1 cellular context compared by ENCODE assay signal in the genomic region with DNA sequence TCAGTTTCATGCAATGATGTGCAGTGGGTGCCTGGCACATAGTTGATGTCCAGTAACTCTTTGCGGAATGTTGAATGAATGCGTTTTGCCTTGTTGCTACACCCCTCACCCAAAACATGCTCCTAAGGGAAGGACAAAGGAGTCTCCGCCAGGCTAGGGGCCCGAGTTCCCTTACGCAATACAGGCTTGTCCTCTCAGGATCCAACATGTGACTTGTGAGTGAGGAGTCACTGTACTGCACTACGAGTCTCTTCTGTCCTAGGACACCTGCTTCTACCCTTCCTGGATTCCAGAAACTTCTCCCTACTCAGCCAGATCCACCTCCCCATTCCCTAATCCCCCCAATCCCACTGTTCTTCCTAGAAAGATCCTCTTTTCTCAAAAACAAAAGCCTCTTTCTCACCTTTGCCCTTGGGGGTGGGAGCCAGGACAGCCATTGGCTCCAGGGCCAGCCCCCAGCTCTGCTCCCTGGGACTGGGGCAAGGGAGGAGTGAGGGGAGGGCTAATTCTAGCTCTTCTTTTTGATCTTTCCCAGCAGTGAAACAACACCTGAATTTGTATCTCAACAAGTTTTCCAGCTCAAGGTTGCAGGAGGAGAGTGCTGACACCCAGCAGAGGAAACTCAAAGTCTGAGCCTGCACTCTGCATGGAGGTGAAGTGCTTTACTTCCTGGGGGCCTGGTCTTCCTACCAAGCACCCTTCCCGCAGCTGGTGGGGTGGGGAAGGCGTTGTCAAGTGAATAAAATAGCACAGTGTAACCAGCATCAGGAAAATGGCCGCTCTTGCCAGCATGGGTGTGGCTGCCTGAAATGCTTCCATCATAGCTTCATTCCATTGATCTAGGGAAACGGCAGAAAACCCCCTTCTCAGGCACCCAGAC.
TF ChIP-seq lines count a peak whose summit lies in the region.

No MANE protein-coding gene starts in this region.

TF ChIP-seq in GM23338, 12 proteins besides CTCF, POLR2A, EP300 and RAD21:
- no peak for TF ChIP-seq STAT1 (IDR thresholded peaks at IDR 0.05; ENCODE audit: unreplicated experiment)
- TF ChIP-seq EZH2 (IDR thresholded peaks at IDR 0.05; ENCODE audit: low read depth, unreplicated experiment) = no peak
- TF ChIP-seq, protein P1, sequence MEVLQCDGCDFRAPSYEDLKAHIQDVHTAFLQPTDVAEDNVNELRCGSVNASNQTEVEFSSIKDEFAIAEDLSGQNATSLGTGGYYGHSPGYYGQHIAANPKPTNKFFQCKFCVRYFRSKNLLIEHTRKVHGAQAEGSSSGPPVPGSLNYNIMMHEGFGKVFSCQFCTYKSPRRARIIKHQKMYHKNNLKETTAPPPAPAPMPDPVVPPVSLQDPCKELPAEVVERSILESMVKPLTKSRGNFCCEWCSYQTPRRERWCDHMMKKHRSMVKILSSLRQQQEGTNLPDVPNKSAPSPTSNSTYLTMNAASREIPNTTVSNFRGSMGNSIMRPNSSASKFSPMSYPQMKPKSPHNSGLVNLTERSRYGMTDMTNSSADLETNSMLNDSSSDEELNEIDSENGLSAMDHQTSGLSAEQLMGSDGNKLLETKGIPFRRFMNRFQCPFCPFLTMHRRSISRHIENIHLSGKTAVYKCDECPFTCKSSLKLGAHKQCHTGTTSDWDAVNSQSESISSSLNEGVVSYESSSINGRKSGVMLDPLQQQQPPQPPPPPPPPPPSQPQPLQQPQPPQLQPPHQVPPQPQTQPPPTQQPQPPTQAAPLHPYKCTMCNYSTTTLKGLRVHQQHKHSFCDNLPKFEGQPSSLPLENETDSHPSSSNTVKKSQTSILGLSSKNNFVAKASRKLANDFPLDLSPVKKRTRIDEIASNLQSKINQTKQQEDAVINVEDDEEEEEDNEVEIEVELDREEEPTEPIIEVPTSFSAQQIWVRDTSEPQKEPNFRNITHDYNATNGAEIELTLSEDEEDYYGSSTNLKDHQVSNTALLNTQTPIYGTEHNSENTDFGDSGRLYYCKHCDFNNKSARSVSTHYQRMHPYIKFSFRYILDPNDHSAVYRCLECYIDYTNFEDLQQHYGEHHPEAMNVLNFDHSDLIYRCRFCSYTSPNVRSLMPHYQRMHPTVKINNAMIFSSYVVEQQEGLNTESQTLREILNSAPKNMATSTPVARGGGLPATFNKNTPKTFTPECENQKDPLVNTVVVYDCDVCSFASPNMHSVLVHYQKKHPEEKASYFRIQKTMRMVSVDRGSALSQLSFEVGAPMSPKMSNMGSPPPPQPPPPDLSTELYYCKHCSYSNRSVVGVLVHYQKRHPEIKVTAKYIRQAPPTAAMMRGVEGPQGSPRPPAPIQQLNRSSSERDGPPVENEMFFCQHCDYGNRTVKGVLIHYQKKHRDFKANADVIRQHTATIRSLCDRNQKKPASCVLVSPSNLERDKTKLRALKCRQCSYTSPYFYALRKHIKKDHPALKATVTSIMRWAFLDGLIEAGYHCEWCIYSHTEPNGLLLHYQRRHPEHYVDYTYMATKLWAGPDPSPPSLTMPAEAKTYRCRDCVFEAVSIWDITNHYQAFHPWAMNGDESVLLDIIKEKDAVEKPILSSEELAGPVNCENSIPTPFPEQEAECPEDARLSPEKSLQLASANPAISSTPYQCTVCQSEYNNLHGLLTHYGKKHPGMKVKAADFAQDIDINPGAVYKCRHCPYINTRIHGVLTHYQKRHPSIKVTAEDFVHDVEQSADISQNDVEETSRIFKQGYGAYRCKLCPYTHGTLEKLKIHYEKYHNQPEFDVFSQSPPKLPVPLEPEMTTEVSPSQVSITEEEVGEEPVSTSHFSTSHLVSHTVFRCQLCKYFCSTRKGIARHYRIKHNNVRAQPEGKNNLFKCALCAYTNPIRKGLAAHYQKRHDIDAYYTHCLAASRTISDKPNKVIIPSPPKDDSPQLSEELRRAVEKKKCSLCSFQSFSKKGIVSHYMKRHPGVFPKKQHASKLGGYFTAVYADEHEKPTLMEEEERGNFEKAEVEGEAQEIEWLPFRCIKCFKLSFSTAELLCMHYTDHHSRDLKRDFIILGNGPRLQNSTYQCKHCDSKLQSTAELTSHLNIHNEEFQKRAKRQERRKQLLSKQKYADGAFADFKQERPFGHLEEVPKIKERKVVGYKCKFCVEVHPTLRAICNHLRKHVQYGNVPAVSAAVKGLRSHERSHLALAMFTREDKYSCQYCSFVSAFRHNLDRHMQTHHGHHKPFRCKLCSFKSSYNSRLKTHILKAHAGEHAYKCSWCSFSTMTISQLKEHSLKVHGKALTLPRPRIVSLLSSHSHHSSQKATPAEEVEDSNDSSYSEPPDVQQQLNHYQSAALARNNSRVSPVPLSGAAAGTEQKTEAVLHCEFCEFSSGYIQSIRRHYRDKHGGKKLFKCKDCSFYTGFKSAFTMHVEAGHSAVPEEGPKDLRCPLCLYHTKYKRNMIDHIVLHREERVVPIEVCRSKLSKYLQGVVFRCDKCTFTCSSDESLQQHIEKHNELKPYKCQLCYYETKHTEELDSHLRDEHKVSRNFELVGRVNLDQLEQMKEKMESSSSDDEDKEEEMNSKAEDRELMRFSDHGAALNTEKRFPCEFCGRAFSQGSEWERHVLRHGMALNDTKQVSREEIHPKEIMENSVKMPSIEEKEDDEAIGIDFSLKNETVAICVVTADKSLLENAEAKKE (CRISPR knock-in tag; IDR thresholded peaks at IDR 0.05) = no peak
